In genomic region chr7:47254081-47255006, GRCh38 we compare ENCODE assay signal across 8 cellular contexts.
DNase-seq lines count a peak whose midpoint lies in the region; ATAC-seq, FAIRE-seq and TF ChIP-seq lines count a peak whose summit lies in the region.

No MANE protein-coding gene starts in this region.

- H3K36me3 ChIP-seq in neural progenitor cell (no peaks in the 10 kb centered on the region), thymus (ENCODE audit: control insufficient read depth, insufficient read depth) (no peaks in the 10 kb centered on the region)

- H4K20me1 ChIP-seq in neural progenitor cell (ENCODE audit: low read depth): no peaks in the 10 kb centered on the region

- H3K36me3 Mint-ChIP-seq in neural progenitor cell: no peaks in the 10 kb centered on the region

- peak; percentile 47 to 60 for DNase-seq in NOMO-1 (lab: John Stamatoyannopoulos, UW; ENCODE audit: unreplicated experiment in 2 of 2)
- peak; percentile 5 for DNase-seq in activated gamma-delta T cell treated with anti-CD3 and anti-CD28 coated beads, Interleukin-2, amount 50 U/mL, for 16 hours (ENCODE audit: low read depth)
- peak; percentile 75 to 93 for DNase-seq in frontal cortex (ENCODE audit: low spot score in 2 of 2)
- DNase-seq in neural progenitor cell (ENCODE audit: low spot score): peak; percentile 92

- H3K4me1 Mint-ChIP-seq in neural progenitor cell: peaks cover 11% of the 10 kb centered on the region

- peak overlapping the region; percentile 85 for H3K4me3 Mint-ChIP-seq in neural progenitor cell

- H3F3A ChIP-seq in neural progenitor cell (ENCODE audit: low read depth): peaks cover 7% of the 10 kb centered on the region

- H3K9me3 Mint-ChIP-seq in neural progenitor cell: peaks cover 9% of the 10 kb centered on the region

- peaks cover 8% of the 10 kb centered on the region for H3K27me3 Mint-ChIP-seq in neural progenitor cell (ENCODE audit: insufficient read depth, low read depth)

- peak overlapping the region; percentile 96 for H2AFZ ChIP-seq in neural progenitor cell (replicated peaks)

- H3K4me1 ChIP-seq in neural progenitor cell (no peaks in the 10 kb centered on the region), thymus (ENCODE audit: control insufficient read depth, insufficient read depth, low read length) (no peaks in the 10 kb centered on the region)

- no peaks in the 10 kb centered on the region for H3K79me2 ChIP-seq in neural progenitor cell (ENCODE audit: low read depth)

- H3K27ac ChIP-seq in C4-2B (peak overlapping the region; percentile 20; the same call in 1 of the 2 replicates), neural progenitor cell (no peak overlapping the region), thymus (ENCODE audit: low read depth) (peak overlapping the region; percentile 68)

- H3K9me3 ChIP-seq in neural progenitor cell (ENCODE audit: low read depth) (no peaks in the 10 kb centered on the region), thymus (ENCODE audit: control insufficient read depth) (no peaks in the 10 kb centered on the region)

- 6% methylated on average over 66 of the region's 66 CpGs for WGBS in thymus

- peak overlapping the region; percentile 72 for H3K4me3 ChIP-seq in neural progenitor cell
- H3K4me3 ChIP-seq in thymus (ENCODE audit: low read length): peak overlapping the region; percentile 36

- TF ChIP-seq CTCF in C4-2B (conservative IDR thresholded peaks at IDR 0.05): peak; percentile 99
- peak; percentile 91 for TF ChIP-seq CTCF in neural progenitor cell (IDR thresholded peaks at IDR 0.05)

- peak overlapping the region; percentile 92 for H3K4me2 ChIP-seq in neural progenitor cell

- peaks cover 14% of the 10 kb centered on the region for H3K27me3 ChIP-seq in neural progenitor cell
- H3K27me3 ChIP-seq in thymus (ENCODE audit: control insufficient read depth, insufficient read depth): peaks cover 5% of the 10 kb centered on the region

- H3K9ac ChIP-seq in neural progenitor cell: no peak overlapping the region

- ATAC-seq in GM19035 (IDR thresholded peaks at IDR 0.05; ENCODE audit: unreplicated experiment): peak; percentile 77
- peak; percentile 76 for ATAC-seq in HG03175 (IDR thresholded peaks at IDR 0.05; ENCODE audit: unreplicated experiment)

- FAIRE-seq in frontal cortex (lab: Jason Lieb, UNC): no peak

- peak overlapping the region; percentile 50 for H3K27ac Mint-ChIP-seq in neural progenitor cell

Comparison
In these comparisons a context has a peak if more than half of its experiments do, and no peak if none do; other contexts are left out.
1. DNase-seq: peak in every context shown above with its lines; median percentile 92 in neural progenitor cell; 84 in frontal cortex; 54 in NOMO-1; 5 in activated gamma-delta T cell treated with anti-CD3 and anti-CD28 coated beads, Interleukin-2, amount 50 U/mL, for 16 hours.